Comparison of ENCODE assay signal across 18 cellular contexts in genomic region chr13:36412736-36413135, GRCh38. TPM values are rescaled to one million over a fixed set of nuclear protein-coding genes. Genes with fewer than 3 reads are reported as not detected.
"Had no signal": no experiment of that assay in that cellular context is flagged by ENCODE, and none has a peak within 500 bp of the region (broad histone marks: within the 10 kb centered on the region; RNA-seq: fewer than 3 reads in every experiment).

No MANE protein-coding gene starts in this region.

- DNase-seq: activated CD4-positive, alpha-beta T cell treated with anti-CD3 and anti-CD28 coated beads for 36 hours; activated CD4-positive, alpha-beta T cell treated with anti-CD3 and anti-CD28 coated beads, Interleukin-2, amount 50 U/mL, for 48 hours; activated gamma-delta T cell; adrenal gland; islet precursor cell; midbrain; occipital lobe; posterior cingulate gyrus; retina; small intestine; stimulated activated naive B cell treated with anti-CD40 and anti-IgM and Interleukin-4, amounts not matched to agents 10 μg/mL and 1 μg/mL and 100 μg/mL, for 72 hours; substantia nigra; tibial artery had no signal

- H3K27ac ChIP-seq: adrenal gland, cardiac muscle cell, hepatocyte, SK-N-MC, tibial artery had no signal

- H3K4me2 ChIP-seq: hepatocyte had no signal

- H3K4me3 ChIP-seq: adrenal gland, cardiac muscle cell, hepatocyte, SK-N-MC, tibial artery had no signal

- H2AFZ ChIP-seq: hepatocyte had no signal

- H3K4me1 ChIP-seq: tibial artery had no signal

- H3K27me3 ChIP-seq: cardiac muscle cell, hepatocyte, tibial artery had no signal

- ATAC-seq: activated CD4-positive, alpha-beta T cell treated with anti-CD3 and anti-CD28 coated beads for 36 hours; activated naive CD4-positive, alpha-beta T cell treated with anti-CD3 and anti-CD28 coated beads, Interleukin-2, amount 50 U/mL, for 72 hours; stimulated activated naive B cell treated with anti-CD40 and anti-IgM and Interleukin-4, amounts not matched to agents 10 μg/mL and 1 μg/mL and 100 μg/mL, for 72 hours had no signal

- H3K36me3 ChIP-seq: adrenal gland, cardiac muscle cell, tibial artery had no signal

- H3K79me2 ChIP-seq: hepatocyte had no signal

- H3K9me3 ChIP-seq: adrenal gland had no signal

RNA-seq across cellular contexts. Expression of gene CCNA1, which starts 19.6 kb away (rescaled TPM):
- total RNA-seq: urinary bladder had no signal
